ENCODE assay signal across 14 cellular contexts in genomic region chr10:110408203-110408871, GRCh38.
DNase-seq lines count a peak whose midpoint lies in the region; ATAC-seq, FAIRE-seq and TF ChIP-seq lines count a peak whose summit lies in the region.
"Had no signal": no experiment of that assay in that cellular context is flagged by ENCODE, and none has a peak within 500 bp of the region (broad histone marks: within the 10 kb centered on the region; RNA-seq: fewer than 3 reads in every experiment).

No MANE protein-coding gene starts in this region.

- peaks cover 0 to 2% (median 0%) of the 10 kb centered on the region in 5 donors for H3K27me3 Mint-ChIP-seq in naive thymus-derived CD4-positive, alpha-beta T cell

- H3K4me1 ChIP-seq in OCI-LY7 (ENCODE audit: insufficient read depth, low read length, poor library complexity, severe bottlenecking): peaks cover 58% of the 10 kb centered on the region
- H3K4me1 ChIP-seq in naive thymus-derived CD4-positive, alpha-beta T cell (ENCODE audit: control insufficient read depth in 2 of 2, insufficient read depth in 2 of 2, low read length in 2 of 2): peaks cover 0 to 7% of the 10 kb centered on the region in 2 donors

- no peak overlapping the region for H3K27ac Mint-ChIP-seq in naive thymus-derived CD4-positive, alpha-beta T cell

- no peak overlapping the region for H3K27ac ChIP-seq in OCI-LY7 (ENCODE audit: low read depth, low read length, poor library complexity, severe bottlenecking)
- H3K27ac ChIP-seq in naive thymus-derived CD4-positive, alpha-beta T cell (ENCODE audit: low read depth, low read length): no peak overlapping the region
- H3K27ac ChIP-seq: cardiac muscle cell had no signal

- H3K27me3 ChIP-seq in naive thymus-derived CD4-positive, alpha-beta T cell (ENCODE audit: control insufficient read depth in 2 of 2, insufficient read depth in 2 of 2, low read length in 2 of 2): no peaks in the 10 kb centered on the region
- H3K27me3 ChIP-seq: cardiac muscle cell had no signal

- H2AFZ ChIP-seq in OCI-LY7 (ENCODE audit: low read length): no peak overlapping the region

- H3K4me1 Mint-ChIP-seq in naive thymus-derived CD4-positive, alpha-beta T cell: peaks cover 0 to 49% (median 5%) of the 10 kb centered on the region in 7 donors

- no peak for TF ChIP-seq POLR2A in GM12891 (IDR thresholded peaks at IDR 0.05; ENCODE audit: low read depth, low read length)

- no peaks in the 10 kb centered on the region for H4K20me1 ChIP-seq in OCI-LY7 (ENCODE audit: insufficient read depth, low read length)

- H3K9me3 ChIP-seq in OCI-LY7 (ENCODE audit: low read length): no peaks in the 10 kb centered on the region
- no peaks in the 10 kb centered on the region for H3K9me3 ChIP-seq in naive thymus-derived CD4-positive, alpha-beta T cell (ENCODE audit: control insufficient read depth in 2 of 3, low read length in 3 of 3)

- no peaks in the 10 kb centered on the region for H3K36me3 ChIP-seq in OCI-LY7 (ENCODE audit: insufficient read depth, low read length)
- no peaks in the 10 kb centered on the region for H3K36me3 ChIP-seq in naive thymus-derived CD4-positive, alpha-beta T cell (ENCODE audit: control insufficient read depth in 2 of 3, insufficient read depth in 3 of 3, low read length in 3 of 3)
- H3K36me3 ChIP-seq: cardiac muscle cell had no signal

- CTCF ChIA-PET in OCI-LY7 (lab: Charles Lee; ENCODE audit: unreplicated experiment): interaction anchor here (1.1 to 1.4 kb wide), 2 partner anchors 11 to 20 kb away, joined by 3 to 4 read pairs; no protein-coding TSS in a partner anchor
- CTCF ChIA-PET in naive thymus-derived CD4-positive, alpha-beta T cell (lab: Charles Lee): interaction anchor here (0.6 kb wide), 1 partner anchor 555 kb away, joined by 5 read pairs; no protein-coding TSS in a partner anchor

- no peaks in the 10 kb centered on the region for H3K79me2 ChIP-seq in OCI-LY7 (ENCODE audit: insufficient read depth, low read depth, low read length)

- H3K36me3 Mint-ChIP-seq in naive thymus-derived CD4-positive, alpha-beta T cell: no peaks in the 10 kb centered on the region

- intact Hi-C loops in OCI-LY7 (cut with micrococcal nuclease; ENCODE audit: unreplicated experiment): no loop called here
- intact Hi-C loops in naive thymus-derived CD4-positive, alpha-beta T cell (cut with micrococcal nuclease): no loop called here

- no peaks in the 10 kb centered on the region for H3K9me3 Mint-ChIP-seq in naive thymus-derived CD4-positive, alpha-beta T cell

- no peaks in the 10 kb centered on the region for H3K9me2 ChIP-seq in OCI-LY7 (ENCODE audit: insufficient read depth, low read length)

- POLR2A ChIA-PET in OCI-LY7 (lab: Charles Lee): interaction anchor here (0.6 to 2.8 kb wide), 9 partner anchors 9 to 209 kb away, joined by 3 to 13 read pairs (median 4); no protein-coding TSS in a partner anchor
- POLR2A ChIA-PET in naive thymus-derived CD4-positive, alpha-beta T cell (lab: Charles Lee): interaction anchor here (0.5 kb wide), 1 partner anchor 237 kb away, joined by 8 read pairs; no protein-coding TSS in a partner anchor

- peak overlapping the region; percentile 89 for H3K4me2 ChIP-seq in OCI-LY7 (ENCODE audit: low read length)

- DNase-seq in GM12891 (ENCODE audit: insufficient read length, low spot score) (no peak), OCI-LY7 (ENCODE audit: low spot score) (no peak), dermis blood vessel endothelial cell (peak; percentile 51), mesenteric fat pad (ENCODE audit: low spot score) (no peak), C1 segment of cervical spinal cord (lab: John Stamatoyannopoulos, UW) (no peak)
- no peak for DNase-seq in naive thymus-derived CD4-positive, alpha-beta T cell
- DNase-seq: activated T-cell treated with anti-CD3 and anti-CD28 coated beads for 4 hours; MM.1S; NCI-H510A; stimulated activated CD8-positive, alpha-beta memory T cell treated with anti-CD3 and anti-CD28 coated beads, Interleukin-4, amount 100 ng/mL, for 48 hours had no signal

- no peak for FAIRE-seq in GM12891 (lab: Jason Lieb, UNC)

- BruUV-seq in OCI-LY7 (replicated peaks; lab: Mats Ljungman, UMichigan): no TSS peak

- H3K4me3 Mint-ChIP-seq in naive thymus-derived CD4-positive, alpha-beta T cell: no peak overlapping the region

- ATAC-seq in naive thymus-derived CD4-positive, alpha-beta T cell: peak; percentile 13
- ATAC-seq in HG03520 (IDR thresholded peaks at IDR 0.05; ENCODE audit: unreplicated experiment): no peak
- ATAC-seq in GM21528 (IDR thresholded peaks at IDR 0.05; ENCODE audit: low FRiP score, unreplicated experiment): no peak

- no peak for TF ChIP-seq CTCF in OCI-LY7 (conservative IDR thresholded peaks at IDR 0.05; ENCODE audit: low read length)

- no peak overlapping the region for H3K4me3 ChIP-seq in OCI-LY7 (ENCODE audit: low read depth, low read length, poor library complexity, severe bottlenecking)
- H3K4me3 ChIP-seq in naive thymus-derived CD4-positive, alpha-beta T cell (ENCODE audit: low read length): no peak overlapping the region
- H3K4me3 ChIP-seq: cardiac muscle cell, skin epidermis had no signal

TF ChIP-seq in GM12891, 5 proteins besides CTCF, POLR2A, EP300 and RAD21:
- TF ChIP-seq PAX5 (IDR thresholded peaks at IDR 0.05; ENCODE audit: insufficient read depth, low read length, severe bottlenecking): no peak
- TF ChIP-seq POU2F2 (IDR thresholded peaks at IDR 0.05; ENCODE audit: low read depth, low read length): peak; percentile 67; the same call in 1 of the 2 replicates
- no peak for TF ChIP-seq POLR2AphosphoS5 (IDR thresholded peaks at IDR 0.05; ENCODE audit: low read depth, low read length)
- peak; percentile 33; the same call in 1 of the 2 replicates for TF ChIP-seq SPI1 (IDR thresholded peaks at IDR 0.05; ENCODE audit: low read depth, low read length)
- TF ChIP-seq TAF1 (IDR thresholded peaks at IDR 0.05; ENCODE audit: low read depth, low read length): no peak
